28 cellular contexts compared by ENCODE assay signal in the genomic region with DNA sequence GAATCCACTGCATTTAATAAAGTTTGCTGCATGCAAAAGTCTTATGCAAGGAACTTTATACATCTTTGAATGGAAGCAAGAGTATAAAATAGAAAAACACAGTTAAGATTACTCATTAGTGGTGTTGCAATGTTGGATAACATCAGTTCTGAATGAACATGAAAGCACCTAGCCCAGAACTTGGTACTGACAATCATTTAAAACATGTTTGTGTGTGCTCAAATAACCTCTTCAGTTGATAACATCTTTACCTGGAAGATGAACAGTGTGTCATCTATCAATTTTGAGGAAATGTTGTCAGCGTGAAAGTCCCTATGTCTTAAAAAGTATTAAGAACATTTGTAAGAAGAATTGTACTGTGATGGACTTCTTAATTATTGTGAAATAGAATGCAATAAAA.
"Had no signal": no experiment of that assay in that cellular context is flagged by ENCODE, and none has a peak within 500 bp of the region (broad histone marks: within the 10 kb centered on the region; RNA-seq: fewer than 3 reads in every experiment).

No MANE protein-coding gene starts in this region.

- H3K4me1 ChIP-seq: Peyer's patch had no signal

- DNase-seq: activated CD4-positive, alpha-beta T cell treated with anti-CD3 and anti-CD28 coated beads for 36 hours; activated CD4-positive, alpha-beta T cell treated with anti-CD3 and anti-CD28 coated beads, Interleukin-2, amount 10 ng/mL, durations not matched to agents 7 days and 5 days; activated CD4-positive, alpha-beta T cell treated with anti-CD3 and anti-CD28 coated beads, Interleukin-2, amount 50 U/mL, for 48 hours; activated CD8-positive, alpha-beta T cell treated with anti-CD3 and anti-CD28 coated beads, Interleukin-2, amount 10 ng/mL, durations not matched to agents 7 days and 5 days; activated effector memory CD4-positive, alpha-beta T cell treated with anti-CD3 and anti-CD28 coated beads, Interleukin-2, amount 50 U/mL, for 16 hours; activated naive CD4-positive, alpha-beta T cell treated with Interleukin-2 at 50 U/mL for 16 hours; activated naive CD8-positive, alpha-beta T cell treated with anti-CD3 and anti-CD28 coated beads, Interleukin-2, amount 10 ng/mL, durations not matched to agents 7 days and 5 days; activated T-cell treated with anti-CD3 and anti-CD28 coated beads, Interleukin-2, amount 50 U/mL, for 24 hours; body of pancreas; central memory CD4-positive, alpha-beta T cell; NCI-H146; NCI-H187; NCI-H2029 treated with DMSO at 0.1 percent for 48 hours; NCI-H2107; NCI-H2171; NCI-H510A; NCI-H526; NCI-H748 treated with DMSO at 0.1 percent for 48 hours; NK-92 treated with Interleukin-12 subunit alpha and Interleukin-12 subunit beta, amount 100 ng/mL, for 24 hours; PC-3; Peyer's patch; RPMI8226; SHP77 treated with DMSO at 0.1 percent for 48 hours; SK-N-SH had no signal

- H3K4me3 ChIP-seq: body of pancreas, K562, Peyer's patch, SJSA1 had no signal

- ATAC-seq: activated CD4-positive, alpha-beta T cell treated with anti-CD3 and anti-CD28 coated beads for 36 hours; activated CD4-positive, CD25-positive, alpha-beta regulatory T cell treated with anti-CD3 and anti-CD28 coated beads, Interleukin-2, amount 50 U/mL, for 24 hours; activated CD8-positive, alpha-beta T cell treated with anti-CD3 and anti-CD28 coated beads, Interleukin-2, amount 10 ng/mL, durations not matched to agents 7 days and 5 days; body of pancreas; K562; PC-3; WTC11 had no signal

- H3K27ac ChIP-seq: body of pancreas, Peyer's patch, SJSA1 had no signal

- H3K27me3 ChIP-seq: body of pancreas, Peyer's patch, SJSA1 had no signal

- H3K9ac ChIP-seq: SK-N-SH had no signal

- H3K4me2 ChIP-seq: SK-N-SH had no signal

- H3K9me3 ChIP-seq: body of pancreas, Peyer's patch, SJSA1, SK-N-SH had no signal

- H3K36me3 ChIP-seq: Peyer's patch, SJSA1 had no signal
